9 cellular contexts compared by ENCODE assay signal in genomic region chr20:50520222-50520877, GRCh38. TPM values are rescaled to one million over a fixed set of nuclear protein-coding genes. Genes with fewer than 3 reads are reported as not detected.
DNase-seq lines count a peak whose midpoint lies in the region; ATAC-seq, FAIRE-seq and TF ChIP-seq lines count a peak whose summit lies in the region.
"Had no signal": no experiment of that assay in that cellular context is flagged by ENCODE, and none has a peak within 500 bp of the region (broad histone marks: within the 10 kb centered on the region; RNA-seq: fewer than 3 reads in every experiment).

No MANE protein-coding gene starts in this region.

- FAIRE-seq in HTR-8/SVneo (lab: Jason Lieb, UNC): peak; percentile 26

- no peak for TF ChIP-seq CTCF in CD4-positive, alpha-beta T cell (IDR thresholded peaks at IDR 0.05)

- intact Hi-C loops in CD4-positive, alpha-beta T cell (cut with DNase I, micrococcal nuclease): no loop called here
- intact Hi-C loops in activated T-helper 1 cell treated with anti-CD3 and anti-CD28 coated beads, Interleukin-12 subunit alpha, Interleukin-12 subunit beta, Interleukin-2, Interleukin-4 antibody, amounts not matched to agents 30 ng/mL and 10 ng/mL and 1 ng/mL, durations not matched to agents 14 hours and 24 hours and 36 hours (cut with micrococcal nuclease): loop anchor here (1.0 kb wide), 1 partner anchor 26 kb away; no protein-coding TSS in a partner anchor
- intact Hi-C loops in naive thymus-derived CD4-positive, alpha-beta T cell (cut with micrococcal nuclease): no loop called here

- H3K4me1 ChIP-seq in naive thymus-derived CD4-positive, alpha-beta T cell (ENCODE audit: control insufficient read depth in 2 of 2, insufficient read depth in 2 of 2, low read length in 2 of 2): peaks cover 70 to 72% of the 10 kb centered on the region in 2 donors

- peaks cover 90% of the 10 kb centered on the region for H3K4me1 Mint-ChIP-seq in CD4-positive, alpha-beta T cell (ENCODE audit: low read depth)
- peaks cover 81% of the 10 kb centered on the region for H3K4me1 Mint-ChIP-seq in activated T-helper 1 cell treated with anti-CD3 and anti-CD28 coated beads, Interleukin-12 subunit alpha, Interleukin-12 subunit beta, Interleukin-2, Interleukin-4 antibody, amounts not matched to agents 30 ng/mL and 10 ng/mL and 1 ng/mL, durations not matched to agents 14 hours and 24 hours and 36 hours (ENCODE audit: low read depth)
- peaks cover 69 to 93% (median 89%) of the 10 kb centered on the region in 7 donors for H3K4me1 Mint-ChIP-seq in naive thymus-derived CD4-positive, alpha-beta T cell

- peak overlapping the region; percentile 82 for H3K27ac Mint-ChIP-seq in CD4-positive, alpha-beta T cell
- H3K27ac Mint-ChIP-seq in activated T-helper 1 cell treated with anti-CD3 and anti-CD28 coated beads, Interleukin-12 subunit alpha, Interleukin-12 subunit beta, Interleukin-2, Interleukin-4 antibody, amounts not matched to agents 30 ng/mL and 10 ng/mL and 1 ng/mL, durations not matched to agents 14 hours and 24 hours and 36 hours: peak overlapping the region; percentile 99
- H3K27ac Mint-ChIP-seq in naive thymus-derived CD4-positive, alpha-beta T cell: peak overlapping the region; percentile 89 to 98 (median 93)

- no peaks in the 10 kb centered on the region for H3K27me3 Mint-ChIP-seq in CD4-positive, alpha-beta T cell
- no peaks in the 10 kb centered on the region for H3K27me3 Mint-ChIP-seq in activated T-helper 1 cell treated with anti-CD3 and anti-CD28 coated beads, Interleukin-12 subunit alpha, Interleukin-12 subunit beta, Interleukin-2, Interleukin-4 antibody, amounts not matched to agents 30 ng/mL and 10 ng/mL and 1 ng/mL, durations not matched to agents 14 hours and 24 hours and 36 hours (ENCODE audit: insufficient read depth)
- H3K27me3 Mint-ChIP-seq in naive thymus-derived CD4-positive, alpha-beta T cell: no peaks in the 10 kb centered on the region

- H3K9me3 ChIP-seq in CD4-positive, alpha-beta T cell (ENCODE audit: control insufficient read depth, low read length): no peaks in the 10 kb centered on the region
- no peaks in the 10 kb centered on the region for H3K9me3 ChIP-seq in naive thymus-derived CD4-positive, alpha-beta T cell (ENCODE audit: control insufficient read depth in 2 of 3, low read length in 3 of 3)

- no peaks in the 10 kb centered on the region for H3K9me3 Mint-ChIP-seq in CD4-positive, alpha-beta T cell
- no peaks in the 10 kb centered on the region for H3K9me3 Mint-ChIP-seq in activated T-helper 1 cell treated with anti-CD3 and anti-CD28 coated beads, Interleukin-12 subunit alpha, Interleukin-12 subunit beta, Interleukin-2, Interleukin-4 antibody, amounts not matched to agents 30 ng/mL and 10 ng/mL and 1 ng/mL, durations not matched to agents 14 hours and 24 hours and 36 hours
- no peaks in the 10 kb centered on the region for H3K9me3 Mint-ChIP-seq in naive thymus-derived CD4-positive, alpha-beta T cell

- ATAC-seq in CD4-positive, alpha-beta T cell (ENCODE audit: poor library complexity): no peak
- peak; percentile 2 for ATAC-seq in naive thymus-derived CD4-positive, alpha-beta T cell
- ATAC-seq in HG03342 (IDR thresholded peaks at IDR 0.05; ENCODE audit: unreplicated experiment) (no peak), GM19324 (IDR thresholded peaks at IDR 0.05; ENCODE audit: low FRiP score, unreplicated experiment) (no peak)

- CTCF ChIA-PET in CD4-positive, alpha-beta T cell (lab: Charles Lee): no interaction called here
- CTCF ChIA-PET in naive thymus-derived CD4-positive, alpha-beta T cell (lab: Charles Lee): interaction anchor here (0.7 to 1.6 kb wide), 3 partner anchors 14 to 57 kb away, joined by 3 read pairs; no protein-coding TSS in a partner anchor

- no peaks in the 10 kb centered on the region for H3K27me3 ChIP-seq in CD4-positive, alpha-beta T cell (ENCODE audit: control insufficient read depth, insufficient read depth, low read length)
- no peaks in the 10 kb centered on the region for H3K27me3 ChIP-seq in naive thymus-derived CD4-positive, alpha-beta T cell (ENCODE audit: control insufficient read depth in 2 of 2, insufficient read depth in 2 of 2, low read length in 2 of 2)

- H3K27ac ChIP-seq in CD4-positive, alpha-beta T cell (ENCODE audit: low read depth, low read length): peak overlapping the region; percentile 48
- peak overlapping the region; percentile 62 for H3K27ac ChIP-seq in naive thymus-derived CD4-positive, alpha-beta T cell (ENCODE audit: low read depth, low read length)

- POLR2A ChIA-PET in CD4-positive, alpha-beta T cell (lab: Charles Lee): interaction anchor here (0.6 to 4.5 kb wide), 8 partner anchors 10 to 50 kb away, joined by 3 to 51 read pairs (median 4); partner anchors contain the start of gene PTPN1
- POLR2A ChIA-PET in naive thymus-derived CD4-positive, alpha-beta T cell (lab: Charles Lee): interaction anchor here (0.6 to 5.5 kb wide), 5 partner anchors 9 to 404 kb away, joined by 3 to 50 read pairs (median 3); partner anchors contain the start of gene PTPN1

- DNase-seq in CD4-positive, alpha-beta T cell: peak in 1 of 10 experiments; percentile 18
- DNase-seq in HTR-8/SVneo (ENCODE audit: insufficient read length, low spot score) (no peak), SHP77 (lab: John Stamatoyannopoulos, UW) (no peak), globus pallidus (ENCODE audit: low spot score) (no peak)
- peak; percentile 27 for DNase-seq in activated T-helper 1 cell treated with anti-CD3 and anti-CD28 coated beads, Interleukin-12 subunit alpha, Interleukin-12 subunit beta, Interleukin-2, Interleukin-4 antibody, amounts not matched to agents 30 ng/mL and 10 ng/mL and 1 ng/mL, durations not matched to agents 14 hours and 24 hours and 36 hours (ENCODE audit: low spot score)
- peak in 2 of 9 donors; percentile 47 to 48 for DNase-seq in naive thymus-derived CD4-positive, alpha-beta T cell
- DNase-seq: NCI-H2171 had no signal

- H3K4me3 Mint-ChIP-seq in CD4-positive, alpha-beta T cell: peak overlapping the region; percentile 83
- peak overlapping the region; percentile 89 for H3K4me3 Mint-ChIP-seq in activated T-helper 1 cell treated with anti-CD3 and anti-CD28 coated beads, Interleukin-12 subunit alpha, Interleukin-12 subunit beta, Interleukin-2, Interleukin-4 antibody, amounts not matched to agents 30 ng/mL and 10 ng/mL and 1 ng/mL, durations not matched to agents 14 hours and 24 hours and 36 hours
- H3K4me3 Mint-ChIP-seq in naive thymus-derived CD4-positive, alpha-beta T cell: peak overlapping the region; percentile 74 to 99 (median 86)

- peaks cover 6% of the 10 kb centered on the region for H3K36me3 Mint-ChIP-seq in CD4-positive, alpha-beta T cell (ENCODE audit: low read depth)
- H3K36me3 Mint-ChIP-seq in activated T-helper 1 cell treated with anti-CD3 and anti-CD28 coated beads, Interleukin-12 subunit alpha, Interleukin-12 subunit beta, Interleukin-2, Interleukin-4 antibody, amounts not matched to agents 30 ng/mL and 10 ng/mL and 1 ng/mL, durations not matched to agents 14 hours and 24 hours and 36 hours (ENCODE audit: low read depth): peaks cover 34% of the 10 kb centered on the region
- peaks cover 0 to 43% (median 7%) of the 10 kb centered on the region in 5 donors for H3K36me3 Mint-ChIP-seq in naive thymus-derived CD4-positive, alpha-beta T cell

- no peaks in the 10 kb centered on the region for H3K36me3 ChIP-seq in naive thymus-derived CD4-positive, alpha-beta T cell (ENCODE audit: control insufficient read depth in 2 of 3, insufficient read depth in 3 of 3, low read length in 3 of 3)

- peak overlapping the region; percentile 20 for H3K4me3 ChIP-seq in naive thymus-derived CD4-positive, alpha-beta T cell (ENCODE audit: low read length)

RNA-seq across cellular contexts. Expression of gene PTPN1, which starts 10.2 kb away (rescaled TPM):
- 10 to 100 TPM; 82.3 to 82.8 TPM for total RNA-seq in CD4-positive, alpha-beta T cell
- 60.0 and 60.5 TPM in 2 replicates for total RNA-seq in activated T-helper 1 cell treated with anti-CD3 and anti-CD28 coated beads, Interleukin-12 subunit alpha, Interleukin-12 subunit beta, Interleukin-2, Interleukin-4 antibody, amounts not matched to agents 30 ng/mL and 10 ng/mL and 1 ng/mL, durations not matched to agents 14 hours and 24 hours and 36 hours
- total RNA-seq in naive thymus-derived CD4-positive, alpha-beta T cell: 10 to 100 TPM; 53.9 to 80.5 (median 60.2) TPM
- polyA plus RNA-seq in naive thymus-derived CD4-positive, alpha-beta T cell: 10 to 100 TPM; 30.4 to 34.7 TPM
